In genomic region chr13:109326601-109327000, GRCh38 we compare ENCODE assay signal across 7 cellular contexts.
"Had no signal": no experiment of that assay in that cellular context is flagged by ENCODE, and none has a peak within 500 bp of the region (broad histone marks: within the 10 kb centered on the region; RNA-seq: fewer than 3 reads in every experiment).

No MANE protein-coding gene starts in this region.

- H3K4me3 ChIP-seq: K562 had no signal

- FAIRE-seq: HepG2, HTR-8/SVneo, K562 had no signal

- DNase-seq: IMR-90, KBM-7, KG1 had no signal

- H3K27ac ChIP-seq: HL-60 had no signal
